In genomic region chr20:63219866-63220521, GRCh38 we compare ENCODE assay signal across 1 cellular context.
TF ChIP-seq lines count a peak whose summit lies in the region.

No MANE protein-coding gene starts in this region.

TF ChIP-seq in GM23338, 12 proteins besides CTCF, POLR2A, EP300 and RAD21:
- TF ChIP-seq NANOG (IDR thresholded peaks at IDR 0.05; ENCODE audit: borderline replicate concordance) (no peak), CREB1 (CRISPR knock-in tag; IDR thresholded peaks at IDR 0.05; ENCODE audit: low read depth) (no peak), EZH2 (IDR thresholded peaks at IDR 0.05; ENCODE audit: low read depth, unreplicated experiment) (no peak), ZNF331 (CRISPR knock-in tag; IDR thresholded peaks at IDR 0.05; ENCODE audit: low read depth) (no peak), ZNF114 (CRISPR knock-in tag; IDR thresholded peaks at IDR 0.05) (no peak), JUNB (IDR thresholded peaks at IDR 0.05; ENCODE audit: unreplicated experiment) (no peak), STAT1 (IDR thresholded peaks at IDR 0.05; ENCODE audit: unreplicated experiment) (no peak), ETS1 (IDR thresholded peaks at IDR 0.05) (no peak), ZNF462 (CRISPR knock-in tag; IDR thresholded peaks at IDR 0.05) (no peak), EZH2phosphoT487 (IDR thresholded peaks at IDR 0.05; ENCODE audit: unreplicated experiment) (no peak), REST (IDR thresholded peaks at IDR 0.05; ENCODE audit: unreplicated experiment) (no peak)
